8 cellular contexts compared by ENCODE assay signal in genomic region chr6:52162940-52163908, GRCh38. TPM values are rescaled to one million over a fixed set of nuclear protein-coding genes. Genes with fewer than 3 reads are reported as not detected.
A peak's percentile ranks its signal among the peaks of the same experiment; 100 is the strongest.
DNase-seq lines count a peak whose midpoint lies in the region; ATAC-seq, FAIRE-seq and TF ChIP-seq lines count a peak whose summit lies in the region.

No MANE protein-coding gene starts in this region.

- peak; percentile 100 for TF ChIP-seq RAD21 in GM12878 (IDR thresholded peaks at IDR 0.05; ENCODE audit: insufficient read depth, low read depth, low read length)

- no peak overlapping the region for H3K9ac ChIP-seq in GM12878 (ENCODE audit: control insufficient read depth, insufficient read depth, low read length)

- peak; percentile 65 for DNase-seq in A673 (ENCODE audit: low spot score)
- peak; percentile 10 for DNase-seq in GM04504 (ENCODE audit: low read depth)
- peak; percentile 56 for DNase-seq in NCI-H2029 treated with DMSO at 0.1 percent for 48 hours (lab: John Stamatoyannopoulos, UW)
- no peak for DNase-seq in GM12878 (ENCODE audit: low read depth, low spot score)
- DNase-seq in lung (ENCODE audit: low spot score) = no peak
- no peak for DNase-seq in activated CD4-positive, CD25-positive, alpha-beta regulatory T cell treated with anti-CD3 and anti-CD28 coated beads, Interleukin-2, amount 50 U/mL, for 72 hours
- no peak for DNase-seq in occipital lobe (lab: John Stamatoyannopoulos, UW)

- H3K4me2 ChIP-seq in GM12878 (ENCODE audit: control insufficient read depth, insufficient read depth) = no peak overlapping the region

- no peaks in the 10 kb centered on the region for H3K36me3 ChIP-seq in A673 (ENCODE audit: insufficient read depth, low read length, poor library complexity, severe bottlenecking)
- no peaks in the 10 kb centered on the region for H3K36me3 ChIP-seq in GM12878 (ENCODE audit: control insufficient read depth in 2 of 2, insufficient read depth in 2 of 2, low read length in 1 of 2)
- H3K36me3 ChIP-seq in lung (ENCODE audit: control insufficient read depth in 2 of 2, insufficient read depth in 2 of 2, low read length in 2 of 2) = no peaks in the 10 kb centered on the region

- SMC1A ChIA-PET in GM12878 (lab: Charles Lee; ENCODE audit: uncharacterized antibody, unreplicated experiment) = interaction anchor here (1.0 to 7.1 kb wide), 20 partner anchors 8 to 500 kb away, joined by 3 to 91 read pairs (median 4); partner anchors contain the start of genes IL17A and MCM3

- CTCF ChIA-PET in A673 (lab: Charles Lee) = interaction anchor here (1.3 to 2.4 kb wide), 3 partner anchors 71 to 236 kb away, joined by 3 to 24 read pairs (median 18); no protein-coding TSS in a partner anchor
- CTCF ChIA-PET in GM12878 (lab: Yijun Ruan, JAX) = interaction anchor here (0.6 to 6.1 kb wide), 27 partner anchors 9 to 500 kb away, joined by 3 to 129 read pairs (median 4); no protein-coding TSS in a partner anchor

- H3K27ac ChIP-seq in A673 (ENCODE audit: low read depth, low read length, poor library complexity, severe bottlenecking) (peak overlapping the region; percentile 23), GM12878 (ENCODE audit: control insufficient read depth, insufficient read depth) (no peak overlapping the region), lung (ENCODE audit: low read depth in 1 of 2, low read length in 1 of 2) (no peak overlapping the region)

- H3K4me1 ChIP-seq in A673 (ENCODE audit: insufficient read depth, low read length, poor library complexity, severe bottlenecking) (peaks cover 17% of the 10 kb centered on the region), GM12878 (ENCODE audit: control insufficient read depth, insufficient read depth, low read length) (peaks cover 9% of the 10 kb centered on the region; the same call in 1 of the 2 replicates), lung (ENCODE audit: control insufficient read depth in 2 of 2, insufficient read depth in 2 of 2, low read length in 2 of 2) (no peaks in the 10 kb centered on the region)

- TF ChIP-seq EP300 in GM12878 (IDR thresholded peaks at IDR 0.05; ENCODE audit: borderline replicate concordance in 1 of 2, control insufficient read depth in 1 of 2, low read depth in 2 of 2, low read length in 2 of 2) = no peak

- peaks cover 7% of the 10 kb centered on the region for H3K9me3 ChIP-seq in A673 (ENCODE audit: low read depth, low read length, poor library complexity, severe bottlenecking)
- peaks cover 12% of the 10 kb centered on the region; the same call in 2 of the 3 replicates for H3K9me3 ChIP-seq in GM12878 (replicated peaks; ENCODE audit: control insufficient read depth, insufficient read depth, low read length)
- H3K9me3 ChIP-seq in lung (ENCODE audit: control insufficient read depth in 2 of 2, insufficient read depth in 1 of 2, low read length in 1 of 2) = peaks cover 5% of the 10 kb centered on the region in 2 donors

- no peak overlapping the region; the same call in 1 of the 2 replicates for H2AFZ ChIP-seq in GM12878 (ENCODE audit: control insufficient read depth, low read depth, low read length)

- TF ChIP-seq CTCF in A673 (conservative IDR thresholded peaks at IDR 0.05; ENCODE audit: low read depth, low read length) (peak; percentile 77), GM12878 (IDR thresholded peaks at IDR 0.05 in 2 of 3, conservative IDR thresholded peaks at IDR 0.05 in 1 of 3; ENCODE audit: control insufficient read depth in 2 of 3, extremely low read depth in 1 of 3, insufficient read depth in 1 of 3, low read depth in 3 of 3, low read length in 3 of 3) (peak; percentile 84 to 95 (median 91)), lung (IDR thresholded peaks at IDR 0.05; ENCODE audit: control extremely low read depth, extremely low read depth) (peak; percentile 23)

- intact Hi-C loops in A673 (cut with micrococcal nuclease; ENCODE audit: unreplicated experiment) (loop anchor here (1.0 to 5.0 kb wide), 5 partner anchors 71 to 499 kb away; no protein-coding TSS in a partner anchor), GM12878 (cut with micrococcal nuclease; ENCODE audit: unreplicated experiment) (loop anchor here (1.0 to 5.0 kb wide), 5 partner anchors 64 to 499 kb away; no protein-coding TSS in a partner anchor)

- H3K27me3 ChIP-seq in A673 (replicated peaks; ENCODE audit: insufficient read depth, low read depth, low read length, poor library complexity) (no peaks in the 10 kb centered on the region), GM12878 (replicated peaks in 1 of 2; ENCODE audit: control insufficient read depth in 2 of 2, insufficient read depth in 2 of 2, low read length in 1 of 2) (no peaks in the 10 kb centered on the region), lung (ENCODE audit: control insufficient read depth, insufficient read depth) (no peaks in the 10 kb centered on the region)

- RAD21 ChIA-PET in GM12878 (lab: Charles Lee; ENCODE audit: unreplicated experiment) = interaction anchor here (0.6 to 4.6 kb wide), 10 partner anchors 67 to 499 kb away, joined by 3 to 51 read pairs (median 5); partner anchors contain the start of gene MCM3

- no TSS peak for BruUV-seq in A673 (replicated peaks; lab: Mats Ljungman, UMichigan)
- no TSS peak for BruUV-seq in GM12878 (replicated peaks; lab: Mats Ljungman, UMichigan)

- FAIRE-seq in GM12878 (lab: Jason Lieb, UNC) = peak; percentile 75

- no peaks in the 10 kb centered on the region for H3K79me2 ChIP-seq in GM12878 (ENCODE audit: control insufficient read depth, insufficient read depth, low read length)

- in situ Hi-C loops in GM12878 (cut with MboI) = loop anchor here (5.0 to 10.0 kb wide), 4 partner anchors 69 to 502 kb away; no protein-coding TSS in a partner anchor

- POLR2A ChIA-PET in A673 (lab: Charles Lee; ENCODE audit: low non-redundant PET) (interaction anchor here (0.8 kb wide), 1 partner anchor 99 kb away, joined by 4 read pairs; no protein-coding TSS in a partner anchor), GM12878 (lab: Charles Lee) (interaction anchor here (0.6 to 1.2 kb wide), 2 partner anchors 174 to 404 kb away, joined by 3 read pairs; no protein-coding TSS in a partner anchor)

- 26% methylated on average over 4 of the region's 4 CpGs for WGBS in GM12878 (ENCODE audit: insufficient coverage, insufficient replicate concordance, low lambda C conversion rate, missing lambda C conversion rate)
- WGBS in lung, 2 donors = 63 to 70% methylated on average over 4 of the region's 4 CpGs

- H3K4me3 ChIP-seq in A673 (ENCODE audit: low read depth, low read length, poor library complexity, severe bottlenecking) = no peak overlapping the region
- H3K4me3 ChIP-seq in GM12878 = no peak overlapping the region
- H3K4me3 ChIP-seq in lung = no peak overlapping the region

- no peaks in the 10 kb centered on the region for H4K20me1 ChIP-seq in GM12878 (ENCODE audit: control insufficient read depth, insufficient read depth)

- ATAC-seq in HG02571 (IDR thresholded peaks at IDR 0.05; ENCODE audit: unreplicated experiment) (peak; percentile 53), GM12878 (peak; percentile 92), lung (ENCODE audit: insufficient read depth, low FRiP score) (peak; percentile 48)

- TF ChIP-seq POLR2A in GM12878 (IDR thresholded peaks at IDR 0.05; ENCODE audit: low read depth, low read length) = no peak

TF ChIP-seq in GM12878, 131 proteins besides CTCF, POLR2A, EP300 and RAD21 (continues in another document):
- TF ChIP-seq JUNB (IDR thresholded peaks at IDR 0.05) (no peak), ZNF687 (IDR thresholded peaks at IDR 0.05) (no peak), ZBED1 (IDR thresholded peaks at IDR 0.05; ENCODE audit: borderline replicate concordance) (no peak)

RNA-seq across cellular contexts. Expression of gene IL17A, which starts 23.0 kb away (rescaled TPM):
- total RNA-seq in A673 (2021) (not detected in 2 replicates), GM12878 (2014; rRNA removed) (not detected in 2 replicates), GM12878 (2014; rRNA removed; fragmentation: Illumina TruSeq; extraction: Trizol) (not detected in 2 replicates), GM12878 (2021) (not detected in 2 replicates), lung (not detected), occipital lobe (not detected)
- total RNA-seq in GM12878 (2013; cell fraction: nucleolus; rRNA removed) = not detected in 2 replicates
- polyA plus RNA-seq in GM12878 (2011; ENCODE audit: low read depth) = not detected
- polyA plus RNA-seq in GM12878 (2011; rRNA removed) (not detected in 2 replicates), GM12878 (2014; fragmentation: Illumina TruSeq; extraction: Trizol) (not detected in 2 replicates), GM12878 (2014; fragmentation: Nextera tagmentation; extraction: Ambion mirVana) (not detected), GM12878 (2014; rRNA removed) (not detected in 2 replicates), GM12878 (2016; fragmentation: Nextera tagmentation; extraction: Ambion mirVana) (not detected), lung (under 1 TPM in 1 of 2 donors, not detected in 1; 0.14 TPM)
- not detected in 2 replicates for polyA plus RNA-seq in GM12878 (2011; cell fraction: cytosol; rRNA removed)
- polyA plus RNA-seq in GM12878 (2011; cell fraction: nucleus; rRNA removed) = not detected in 2 replicates
- polyA plus RNA-seq in GM12878 (2012) = not detected in 2 replicates
- not detected in 2 replicates for polyA minus RNA-seq in GM12878 (2011; rRNA and poly(A)+ RNA removed)
- polyA minus RNA-seq in GM12878 (2011; cell fraction: cytosol; rRNA and poly(A)+ RNA removed) = not detected in 2 replicates
- polyA minus RNA-seq in GM12878 (2011; cell fraction: nucleus; rRNA and poly(A)+ RNA removed) = not detected in 2 replicates

Comparison
In these comparisons a context has a peak if more than half of its experiments do, and no peak if none do; other contexts are left out.
1. DNase-seq: peak in A673 (single experiment), GM04504 (single experiment) and NCI-H2029 treated with DMSO at 0.1 percent for 48 hours (single experiment); none in GM12878 (single experiment), lung (single experiment), activated CD4-positive, CD25-positive, alpha-beta regulatory T cell treated with anti-CD3 and anti-CD28 coated beads, Interleukin-2, amount 50 U/mL, for 72 hours (single experiment) and occipital lobe (single experiment).
2. CTCF ChIP-seq: peak in every context shown above with its lines; median percentile 91 in GM12878; 77 in A673; 23 in lung.
3. Peak in every context shown above with its lines, with median percentiles within 50 percentile points of each other: ATAC-seq.